ENCODE assay signal across 1 cellular context in genomic region chr4:128841402-128841801, GRCh38.
TF ChIP-seq lines count a peak whose summit lies in the region.

No MANE protein-coding gene starts in this region.

TF ChIP-seq in GM23338, 12 proteins besides CTCF, POLR2A, EP300 and RAD21 (continued from another document):
- TF ChIP-seq ZNF462 (CRISPR knock-in tag; IDR thresholded peaks at IDR 0.05) (no peak), ZNF331 (CRISPR knock-in tag; IDR thresholded peaks at IDR 0.05; ENCODE audit: low read depth) (no peak), REST (IDR thresholded peaks at IDR 0.05; ENCODE audit: unreplicated experiment) (no peak), ZNF114 (CRISPR knock-in tag; IDR thresholded peaks at IDR 0.05) (no peak), JUNB (IDR thresholded peaks at IDR 0.05; ENCODE audit: unreplicated experiment) (no peak), CREB1 (CRISPR knock-in tag; IDR thresholded peaks at IDR 0.05; ENCODE audit: low read depth) (no peak), STAT1 (IDR thresholded peaks at IDR 0.05; ENCODE audit: unreplicated experiment) (no peak), NANOG (IDR thresholded peaks at IDR 0.05; ENCODE audit: borderline replicate concordance) (no peak), EZH2phosphoT487 (IDR thresholded peaks at IDR 0.05; ENCODE audit: unreplicated experiment) (no peak), EZH2 (IDR thresholded peaks at IDR 0.05; ENCODE audit: low read depth, unreplicated experiment) (no peak)
TF ChIP-seq in GM23338: peak in this region for 0.
